7 cellular contexts compared by ENCODE assay signal in genomic region chr2:10043256-10043905, GRCh38. TPM values are rescaled to one million over a fixed set of nuclear protein-coding genes. Genes with fewer than 3 reads are reported as not detected.
DNase-seq lines count a peak whose midpoint lies in the region; ATAC-seq, FAIRE-seq and TF ChIP-seq lines count a peak whose summit lies in the region.

TSS of gene KLF11 (plus strand) at chr2:10043550. CDS start at chr2:10043717, 167 bp downstream.

- peak within 1 kb of the TSS; percentile 83 for H3K4me3 Mint-ChIP-seq in central memory CD8-positive, alpha-beta T cell

- no peaks in the 10 kb centered on the region for H3K9me3 ChIP-seq in kidney (ENCODE audit: control insufficient read depth in 1 of 2, low read length in 2 of 2)

- H3K9me3 Mint-ChIP-seq in central memory CD8-positive, alpha-beta T cell: no peaks in the 10 kb centered on the region

- peaks cover 21% of the 10 kb centered on the region for H3K4me1 Mint-ChIP-seq in central memory CD8-positive, alpha-beta T cell

- H3K27me3 Mint-ChIP-seq in central memory CD8-positive, alpha-beta T cell: no peaks in the 10 kb centered on the region

- H3K27ac ChIP-seq in kidney (ENCODE audit: low read depth in 2 of 2, low read length in 2 of 2): peak within 1 kb of the TSS; percentile 99

- peak within 1 kb of the TSS; percentile 73 to 77 for H3K4me3 ChIP-seq in kidney (ENCODE audit: low read length in 2 of 2)

- peak within 1 kb of the TSS; percentile 94 for H3K27ac Mint-ChIP-seq in central memory CD8-positive, alpha-beta T cell (ENCODE audit: low read depth)

- H3K9ac ChIP-seq in kidney (ENCODE audit: low read length in 2 of 2): peak within 1 kb of the TSS; percentile 75 to 77

- no peak for TF ChIP-seq CTCF in kidney (IDR thresholded peaks at IDR 0.05; ENCODE audit: borderline replicate concordance, extremely low read depth, insufficient read depth)

- peaks cover 35 to 37% of the 10 kb centered on the region in 2 donors for H3K4me1 ChIP-seq in kidney (ENCODE audit: control insufficient read depth in 1 of 2, insufficient read depth in 1 of 2, low read depth in 1 of 2, low read length in 2 of 2)

- DNase-seq in NCI-H2171 (lab: John Stamatoyannopoulos, UW) (peak; percentile 80), kidney (peak; percentile 98)
- DNase-seq in central memory CD8-positive, alpha-beta T cell (ENCODE audit: low spot score in 2 of 2): peak; percentile 60 to 67
- DNase-seq in stimulated activated CD4-positive, alpha-beta T cell treated with anti-CD3 and anti-CD28 coated beads, Interleukin-12 subunit alpha, Interleukin-12 subunit beta, amount 100 ng/mL, for 4 hours: peak; percentile 78

- peaks cover 6 to 17% of the 10 kb centered on the region in 2 donors for H3K36me3 ChIP-seq in kidney (ENCODE audit: control insufficient read depth in 1 of 2, insufficient read depth in 2 of 2, low read length in 2 of 2)

- ATAC-seq in GM18858 (IDR thresholded peaks at IDR 0.05; ENCODE audit: unreplicated experiment) (peak; percentile 43), HG03064 (IDR thresholded peaks at IDR 0.05; ENCODE audit: low read depth, unreplicated experiment) (peak; percentile 70)
- peak; percentile 74 to 76 for ATAC-seq in activated CD4-positive, CD25-positive, alpha-beta regulatory T cell treated with anti-CD3 and anti-CD28 coated beads, Interleukin-2, amount 50 U/mL, for 24 hours
- ATAC-seq in central memory CD8-positive, alpha-beta T cell (replicated peaks; ENCODE audit: extremely low read depth, poor library complexity, severe bottlenecking): peak; percentile 62

- no peak for FAIRE-seq in kidney (lab: Jason Lieb, UNC)

- intact Hi-C loops in kidney (cut with DNase I): no loop called here

- H3K36me3 Mint-ChIP-seq in central memory CD8-positive, alpha-beta T cell (ENCODE audit: insufficient read depth): peaks cover 20% of the 10 kb centered on the region

RNA-seq across cellular contexts. Expression of gene KLF11, which starts in this region (rescaled TPM):
- 34.0 TPM for total RNA-seq in kidney
- polyA plus RNA-seq in kidney (ENCODE audit: insufficient read depth, low read depth, low replicate concordance): 9.4 TPM

Comparison
In these comparisons a context has a peak if more than half of its experiments do, and no peak if none do; other contexts are left out.
1. Peak in every context shown above with its lines: DNase-seq, ATAC-seq, H3K4me3 ChIP-seq and H3K27ac ChIP-seq.